3 cellular contexts compared by ENCODE assay signal in genomic region chr6:10051283-10051682, GRCh38.
"Had no signal": no experiment of that assay in that cellular context is flagged by ENCODE, and none has a peak within 500 bp of the region (broad histone marks: within the 10 kb centered on the region; RNA-seq: fewer than 3 reads in every experiment).

No MANE protein-coding gene starts in this region.

- DNase-seq: GDM1, GF-D8 had no signal

- H3K4me3 ChIP-seq: GM12878 had no signal
